ENCODE assay signal across 8 cellular contexts in the genomic region with DNA sequence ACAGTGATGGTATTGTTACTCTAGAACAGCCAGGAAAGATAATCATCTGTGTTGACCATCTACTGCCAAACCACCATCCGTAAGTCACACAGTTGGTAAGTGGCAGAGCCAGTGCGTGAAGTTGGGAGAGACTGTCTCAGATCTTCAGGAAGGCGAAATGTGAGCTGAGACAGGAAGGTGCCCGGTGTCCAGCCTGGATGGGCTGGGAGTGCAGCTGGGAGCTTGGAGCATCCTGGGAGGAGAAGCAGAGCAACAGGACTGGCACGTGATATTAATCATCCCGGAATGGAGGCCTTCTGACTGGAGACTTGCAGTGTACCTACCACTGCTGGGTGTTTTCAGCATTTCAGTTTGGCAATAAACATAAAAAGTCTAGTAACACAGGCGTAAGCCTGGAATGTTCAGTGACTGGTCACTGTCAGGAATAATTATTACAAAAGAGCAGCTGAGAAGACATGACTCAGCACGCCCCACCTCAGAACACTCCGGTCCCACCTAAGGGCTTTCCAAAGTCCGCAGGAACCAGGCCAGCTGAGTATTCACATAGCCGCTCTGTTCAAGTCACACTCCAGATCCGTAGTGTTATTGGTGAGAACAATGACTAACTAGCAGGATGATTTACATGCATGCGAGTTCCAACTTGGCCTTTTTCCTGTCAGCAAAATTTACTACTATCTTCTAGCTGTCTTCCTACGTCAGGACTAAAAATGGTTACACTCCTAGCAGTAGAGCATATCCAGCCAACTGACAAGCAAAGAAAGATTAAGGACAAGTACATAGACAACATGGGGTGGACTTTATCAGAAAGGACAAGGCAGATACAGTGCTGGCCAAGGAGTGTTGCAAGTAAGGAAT.
DNase-seq lines count a peak whose midpoint lies in the region; ATAC-seq and TF ChIP-seq lines count a peak whose summit lies in the region.

No MANE protein-coding gene starts in this region.

- peak overlapping the region; percentile 69 for H3K27ac ChIP-seq in VCaP
- peak overlapping the region in 20 of 21 experiments; percentile 39 to 95 (median 85) for H3K27ac ChIP-seq in skin epidermis

- DNase-seq in HS-5 (ENCODE audit: low read depth) (peak; percentile 95), hepatic stellate cell (ENCODE audit: low spot score) (peak; percentile 29), foreskin melanocyte (no peak), cerebellar nuclear complex (lab: John Stamatoyannopoulos, UW) (no peak), NCI-H2029 (lab: John Stamatoyannopoulos, UW) (no peak)

- H3K4me3 ChIP-seq in skin epidermis, result no peak overlapping the region

- ATAC-seq in GM21423 (IDR thresholded peaks at IDR 0.05; ENCODE audit: unreplicated experiment), result no peak

- no peak for TF ChIP-seq CTCF in VCaP (conservative IDR thresholded peaks at IDR 0.05)

Comparison
In these comparisons a context has a peak if more than half of its experiments do, and no peak if none do; other contexts are left out.
1. DNase-seq: peak in HS-5 (single experiment) and hepatic stellate cell (single experiment); none in foreskin melanocyte (single experiment), cerebellar nuclear complex (0 of 2) and NCI-H2029 (single experiment).